In genomic region chr3:128122013-128122412, GRCh38 we compare ENCODE assay signal across 9 cellular contexts. TPM values are rescaled to one million over a fixed set of nuclear protein-coding genes. Genes with fewer than 3 reads are reported as not detected.
A peak's percentile ranks its signal among the peaks of the same experiment; 100 is the strongest.
DNase-seq lines count a peak whose midpoint lies in the region; ATAC-seq and TF ChIP-seq lines count a peak whose summit lies in the region.
"Had no signal": no experiment of that assay in that cellular context is flagged by ENCODE, and none has a peak within 500 bp of the region (broad histone marks: within the 10 kb centered on the region; RNA-seq: fewer than 3 reads in every experiment).

No MANE protein-coding gene starts in this region.

- no peaks in the 10 kb centered on the region for H3K9me2 ChIP-seq in Karpas-422 (replicated peaks; ENCODE audit: insufficient read depth, low read length)

- H3K4me3 ChIP-seq in Karpas-422 (ENCODE audit: low read length) (peak overlapping the region; percentile 93), stomach (no peak overlapping the region)

- H3K36me3 Mint-ChIP-seq in Calu3 (ENCODE audit: insufficient read depth, unreplicated experiment) (peaks cover 54% of the 10 kb centered on the region), nephron progenitor cell (ENCODE audit: low read depth) (peaks cover 27% of the 10 kb centered on the region)
- peaks cover 37% of the 10 kb centered on the region for H3K36me3 Mint-ChIP-seq in activated naive CD8-positive, alpha-beta T cell treated with anti-CD3 and anti-CD28 coated beads, Interleukin-2, amount 50 U/mL, for 24 hours (ENCODE audit: low read depth)

- H3K27ac ChIP-seq in Karpas-422 (ENCODE audit: low read length) (peak overlapping the region; percentile 82), stomach (no peak overlapping the region)

- H3K27me3 Mint-ChIP-seq in Calu3 (ENCODE audit: unreplicated experiment), result no peaks in the 10 kb centered on the region
- H3K27me3 Mint-ChIP-seq in activated naive CD8-positive, alpha-beta T cell treated with anti-CD3 and anti-CD28 coated beads, Interleukin-2, amount 50 U/mL, for 24 hours, result no peaks in the 10 kb centered on the region
- H3K27me3 Mint-ChIP-seq in nephron progenitor cell (ENCODE audit: low read depth, poor library complexity), result peaks cover 12% of the 10 kb centered on the region

- TF ChIP-seq POLR2A in stomach (IDR thresholded peaks at IDR 0.05), result no peak

- CTCF ChIA-PET in Calu3 (lab: Charles Lee), result interaction anchor here (0.6 to 2.9 kb wide), 5 partner anchors 11 to 336 kb away, joined by 3 to 15 read pairs (median 6); partner anchors contain the start of gene EEFSEC

- intact Hi-C loops in Calu3 (cut with micrococcal nuclease; ENCODE audit: unreplicated experiment), result loop anchor here (2.0 kb wide), 1 partner anchor 31 kb away; the partner anchor contains the start of gene EEFSEC
- intact Hi-C loops in stomach (cut with DNase I; ENCODE audit: low total_unique reads), result no loop called here

- H3K4me1 Mint-ChIP-seq in Calu3 (ENCODE audit: low read depth, unreplicated experiment), result peaks cover 39% of the 10 kb centered on the region
- H3K4me1 Mint-ChIP-seq in activated naive CD8-positive, alpha-beta T cell treated with anti-CD3 and anti-CD28 coated beads, Interleukin-2, amount 50 U/mL, for 24 hours, result peaks cover 34% of the 10 kb centered on the region
- peaks cover 38% of the 10 kb centered on the region for H3K4me1 Mint-ChIP-seq in nephron progenitor cell

- H2AFZ ChIP-seq in Karpas-422 (ENCODE audit: low read length), result no peak overlapping the region

- no peaks in the 10 kb centered on the region for H3K27me3 ChIP-seq in Karpas-422 (ENCODE audit: low read length)
- H3K27me3 ChIP-seq in stomach, result no peaks in the 10 kb centered on the region

- peak overlapping the region; percentile 100 for H3K4me3 Mint-ChIP-seq in Calu3 (ENCODE audit: low read depth, unreplicated experiment)
- H3K4me3 Mint-ChIP-seq in activated naive CD8-positive, alpha-beta T cell treated with anti-CD3 and anti-CD28 coated beads, Interleukin-2, amount 50 U/mL, for 24 hours, result peak overlapping the region; percentile 96
- peak overlapping the region; percentile 100 for H3K4me3 Mint-ChIP-seq in nephron progenitor cell

- no peak for ATAC-seq in activated naive CD8-positive, alpha-beta T cell treated with anti-CD3 and anti-CD28 coated beads, Interleukin-2, amount 50 U/mL, for 24 hours
- ATAC-seq in GM21367 (IDR thresholded peaks at IDR 0.05; ENCODE audit: unreplicated experiment), result no peak

- TF ChIP-seq CTCF in Calu3 (IDR thresholded peaks at IDR 0.05; ENCODE audit: unreplicated experiment) (no peak), nephron progenitor cell (IDR thresholded peaks at IDR 0.05) (no peak), stomach (IDR thresholded peaks at IDR 0.05) (no peak)

- no peaks in the 10 kb centered on the region for H3K9me3 Mint-ChIP-seq in Calu3 (ENCODE audit: low read depth, unreplicated experiment)
- peaks cover 5% of the 10 kb centered on the region for H3K9me3 Mint-ChIP-seq in activated naive CD8-positive, alpha-beta T cell treated with anti-CD3 and anti-CD28 coated beads, Interleukin-2, amount 50 U/mL, for 24 hours
- peaks cover 5% of the 10 kb centered on the region for H3K9me3 Mint-ChIP-seq in nephron progenitor cell

- 85 to 100% (median 97%) methylated on average over 1 of the region's 1 CpG for WGBS in stomach, 5 donors

- no TSS peak for BruUV-seq in Calu3 (replicated peaks; lab: Mats Ljungman, UMichigan)

- H4K20me1 ChIP-seq in Karpas-422 (ENCODE audit: insufficient read depth, low read depth, low read length), result no peaks in the 10 kb centered on the region; the same call in 1 of the 2 replicates

- peak overlapping the region; percentile 97; the same call in 1 of the 2 replicates for H3K9ac ChIP-seq in Karpas-422 (ENCODE audit: low read length)

- H3K36me3 ChIP-seq in Karpas-422 (ENCODE audit: insufficient read depth, low read length), result peaks cover 36% of the 10 kb centered on the region
- H3K36me3 ChIP-seq in stomach, result peaks cover 0 to 19% (median 14%) of the 10 kb centered on the region in 4 donors

- no peak for TF ChIP-seq EP300 in stomach (IDR thresholded peaks at IDR 0.05)

- H3K27ac Mint-ChIP-seq in Calu3 (ENCODE audit: unreplicated experiment) (peak overlapping the region; percentile 25), nephron progenitor cell (no peak overlapping the region)
- H3K27ac Mint-ChIP-seq in activated naive CD8-positive, alpha-beta T cell treated with anti-CD3 and anti-CD28 coated beads, Interleukin-2, amount 50 U/mL, for 24 hours, result peak overlapping the region; percentile 96

- H3K9me3 ChIP-seq in Karpas-422 (ENCODE audit: low read length) (no peaks in the 10 kb centered on the region), stomach (no peaks in the 10 kb centered on the region)

- H3K4me1 ChIP-seq in Karpas-422 (ENCODE audit: low read length), result peaks cover 40% of the 10 kb centered on the region
- peaks cover 10 to 23% (median 17%) of the 10 kb centered on the region in 4 donors for H3K4me1 ChIP-seq in stomach

- H3K4me2 ChIP-seq in Karpas-422 (ENCODE audit: low read depth, low read length, poor library complexity, severe bottlenecking), result peak overlapping the region; percentile 76

- H3K79me2 ChIP-seq in Karpas-422 (ENCODE audit: low read length), result peaks cover 60% of the 10 kb centered on the region

- DNase-seq in Calu3, result no peak
- no peak for DNase-seq in Karpas-422
- no peak for DNase-seq in activated naive CD8-positive, alpha-beta T cell treated with anti-CD3 and anti-CD28 coated beads, Interleukin-2, amount 50 U/mL, for 24 hours
- DNase-seq in nephron progenitor cell, result no peak
- DNase-seq in stomach, result no peak
- no peak for DNase-seq in kidney glomerular epithelial cell (lab: John Stamatoyannopoulos, UW)
- DNase-seq: activated CD8-positive, alpha-beta memory T cell treated with anti-CD3 and anti-CD28 coated beads, Interleukin-2, amount 50 U/mL, for 4 hours; DMS79 treated with DMSO at 0.1 percent for 48 hours had no signal

RNA-seq across cellular contexts. Expression of gene RUVBL1, which starts 1.6 kb away (rescaled TPM):
- 156 and 167 TPM in 2 replicates for total RNA-seq in Calu3 (2022)
- total RNA-seq in Karpas-422 (2014; rRNA removed; shearing (Covaris generic); ENCODE audit: low replicate concordance), result 110 and 128 TPM in 2 replicates
- total RNA-seq in stomach, result 10 to 100 TPM in 2 of 5 donors, 1 to 10 TPM in 2, not detected in 1; 3.5 to 26.4 (median 9.2) TPM
- polyA plus RNA-seq in stomach, result 10 to 100 TPM; 12.7 to 17.8 (median 14.6) TPM

RNA-seq across cellular contexts. Expression of gene EEFSEC, which starts 31.3 kb away (rescaled TPM):
- total RNA-seq in Calu3 (2022) (37.7 and 38.9 TPM in 2 replicates), stomach (10 to 100 TPM in 4 of 5 donors, 1 to 10 TPM in 1; 5.0 to 39.1 (median 19.2) TPM)
- 10.1 and 18.2 TPM in 2 replicates for total RNA-seq in Karpas-422 (2014; rRNA removed; shearing (Covaris generic); ENCODE audit: low replicate concordance)
- 10 to 100 TPM in 1 of 3 donors, 1 to 10 TPM in 2; 8.0 to 12.2 (median 9.2) TPM for polyA plus RNA-seq in stomach
